In the genomic region with DNA sequence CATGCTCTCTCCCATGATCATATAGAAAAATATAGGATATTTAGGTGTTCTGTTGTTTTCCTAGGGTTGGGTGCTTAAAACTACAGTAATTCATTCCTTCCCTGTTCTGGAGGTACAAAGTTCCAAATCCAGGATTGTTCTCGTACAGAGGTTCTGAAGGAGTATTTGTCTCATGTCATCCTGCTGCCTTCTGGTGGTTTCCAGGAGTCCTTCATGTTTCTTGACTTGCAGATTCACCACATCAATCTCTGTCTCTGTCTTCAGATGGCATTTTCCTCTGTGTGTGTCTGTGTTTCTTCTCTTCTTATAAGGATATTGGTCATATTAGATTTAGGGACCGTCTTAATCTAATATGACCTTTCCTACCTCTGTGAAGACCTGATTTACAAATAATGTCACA, we compare ENCODE assay signal across 1 cellular context.
TF ChIP-seq lines count a peak whose summit lies in the region.

No MANE protein-coding gene starts in this region.

TF ChIP-seq in SK-N-SH, 30 proteins besides CTCF, POLR2A, EP300 and RAD21 (continued from another document):
- TF ChIP-seq TEAD4 (IDR thresholded peaks at IDR 0.05; ENCODE audit: borderline replicate concordance, insufficient read depth): no peak
- no peak for TF ChIP-seq SIN3A (IDR thresholded peaks at IDR 0.05; ENCODE audit: borderline replicate concordance, low read depth, low read length)
- TF ChIP-seq REST (IDR thresholded peaks at IDR 0.05; ENCODE audit: low read depth, low read length): no peak
- TF ChIP-seq, protein P1, sequence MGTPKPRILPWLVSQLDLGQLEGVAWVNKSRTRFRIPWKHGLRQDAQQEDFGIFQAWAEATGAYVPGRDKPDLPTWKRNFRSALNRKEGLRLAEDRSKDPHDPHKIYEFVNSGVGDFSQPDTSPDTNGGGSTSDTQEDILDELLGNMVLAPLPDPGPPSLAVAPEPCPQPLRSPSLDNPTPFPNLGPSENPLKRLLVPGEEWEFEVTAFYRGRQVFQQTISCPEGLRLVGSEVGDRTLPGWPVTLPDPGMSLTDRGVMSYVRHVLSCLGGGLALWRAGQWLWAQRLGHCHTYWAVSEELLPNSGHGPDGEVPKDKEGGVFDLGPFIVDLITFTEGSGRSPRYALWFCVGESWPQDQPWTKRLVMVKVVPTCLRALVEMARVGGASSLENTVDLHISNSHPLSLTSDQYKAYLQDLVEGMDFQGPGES (IDR thresholded peaks at IDR 0.05; ENCODE audit: low read depth, low read length): no peak
- no peak for TF ChIP-seq FOXM1 (IDR thresholded peaks at IDR 0.05; ENCODE audit: low read depth)
- TF ChIP-seq MEF2A (IDR thresholded peaks at IDR 0.05; ENCODE audit: borderline replicate concordance, low read depth): no peak
- TF ChIP-seq, protein P2, sequence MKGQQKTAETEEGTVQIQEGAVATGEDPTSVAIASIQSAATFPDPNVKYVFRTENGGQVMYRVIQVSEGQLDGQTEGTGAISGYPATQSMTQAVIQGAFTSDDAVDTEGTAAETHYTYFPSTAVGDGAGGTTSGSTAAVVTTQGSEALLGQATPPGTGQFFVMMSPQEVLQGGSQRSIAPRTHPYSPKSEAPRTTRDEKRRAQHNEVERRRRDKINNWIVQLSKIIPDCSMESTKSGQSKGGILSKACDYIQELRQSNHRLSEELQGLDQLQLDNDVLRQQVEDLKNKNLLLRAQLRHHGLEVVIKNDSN (IDR thresholded peaks at IDR 0.05; ENCODE audit: borderline replicate concordance, low read depth): no peak
